ENCODE assay signal across 22 cellular contexts in the genomic region with DNA sequence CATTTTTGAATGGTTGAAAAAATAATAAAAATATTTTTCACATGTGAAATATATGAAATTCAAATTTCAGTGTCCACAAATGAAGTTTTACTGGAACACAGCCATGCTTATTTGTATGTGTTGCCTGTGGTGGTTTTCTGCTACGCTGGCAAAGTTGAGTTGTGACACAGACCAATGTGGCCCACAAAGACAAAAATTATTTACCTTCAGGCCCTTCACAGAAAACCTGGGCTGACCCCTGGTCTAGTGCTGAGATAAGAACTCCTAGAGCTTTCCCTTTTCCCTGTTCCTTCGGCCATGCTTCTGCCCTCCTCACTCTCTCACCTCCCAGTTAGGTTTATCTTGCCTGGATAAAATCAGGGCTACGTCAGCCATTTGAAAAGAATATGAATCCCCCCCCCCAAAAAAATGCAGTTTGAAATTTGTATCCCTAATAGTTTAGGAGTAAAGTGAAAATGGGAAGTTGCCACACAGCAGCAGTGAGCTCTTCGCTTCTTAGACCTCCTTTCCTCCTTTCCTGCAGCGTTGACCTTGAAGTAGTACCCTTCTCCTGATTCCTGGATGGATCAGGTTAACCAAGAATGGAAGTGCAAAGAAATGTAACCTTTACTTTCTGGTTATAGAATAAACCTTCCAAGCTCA.
DNase-seq lines count a peak whose midpoint lies in the region; ATAC-seq and TF ChIP-seq lines count a peak whose summit lies in the region.
"Had no signal": no experiment of that assay in that cellular context is flagged by ENCODE, and none has a peak within 500 bp of the region (broad histone marks: within the 10 kb centered on the region; RNA-seq: fewer than 3 reads in every experiment).

No MANE protein-coding gene starts in this region.

- TF ChIP-seq CTCF in CD8-positive, alpha-beta T cell (IDR thresholded peaks at IDR 0.05): no peak
- no peak for TF ChIP-seq CTCF in neutrophil (IDR thresholded peaks at IDR 0.05)

- peaks cover 26% of the 10 kb centered on the region for H3K4me1 ChIP-seq in CD8-positive, alpha-beta T cell (ENCODE audit: insufficient read depth, low read length)
- peaks cover 29 to 32% of the 10 kb centered on the region in 2 experiments for H3K4me1 ChIP-seq in neutrophil (ENCODE audit: control insufficient read depth in 1 of 2, insufficient read depth in 1 of 2, low read depth in 1 of 2, low read length in 1 of 2)
- H3K4me1 ChIP-seq: right lobe of liver had no signal

- ATAC-seq in CD8-positive, alpha-beta T cell: no peak
- ATAC-seq in activated T-helper 17 cell treated with anti-CD3 and anti-CD28 coated beads, Interleukin-2, amount 50 U/mL, for 72 hours (replicated peaks): no peak
- ATAC-seq in HG03378 (IDR thresholded peaks at IDR 0.05; ENCODE audit: unreplicated experiment) (no peak), GM21515 (IDR thresholded peaks at IDR 0.05; ENCODE audit: unreplicated experiment) (no peak)
- ATAC-seq: gastrocnemius medialis, left colon, right lobe of liver had no signal

- H3K27me3 Mint-ChIP-seq in CD8-positive, alpha-beta T cell (ENCODE audit: low read depth): no peaks in the 10 kb centered on the region
- no peaks in the 10 kb centered on the region for H3K27me3 Mint-ChIP-seq in activated T-helper 17 cell treated with anti-CD3 and anti-CD28 coated beads, Interleukin-2, amount 50 U/mL, for 72 hours
- H3K27me3 Mint-ChIP-seq: activated naive CD4-positive, alpha-beta T cell treated with anti-CD3 and anti-CD28 coated beads, Interleukin-2, amount 50 U/mL, for 24 hours; B cell had no signal

- no peak overlapping the region for H3K4me3 ChIP-seq in CD8-positive, alpha-beta T cell (ENCODE audit: low read depth, low read length)
- H3K4me3 ChIP-seq in neutrophil (ENCODE audit: low read depth in 1 of 2, low read length in 1 of 2): no peak overlapping the region
- H3K4me3 ChIP-seq: gastrocnemius medialis, PC-9, right lobe of liver, SK-N-MC, suprapubic skin had no signal

- no peak for DNase-seq in CD8-positive, alpha-beta T cell
- DNase-seq in Kasumi-1 (lab: John Stamatoyannopoulos, UW) (peak; percentile 17 to 31), DMS 273 (lab: John Stamatoyannopoulos, UW; ENCODE audit: unreplicated experiment) (no peak)
- DNase-seq: cortex of kidney, DMS153, erythroblast, gastrocnemius medialis, IMR-90, left colon, NCI-H1092 treated with DMSO at 0.1 percent for 48 hours, NCI-H2081 treated with DMSO at 0.1 percent for 48 hours, NCI-H526, PC-9, right lobe of liver had no signal

- H3K4me1 Mint-ChIP-seq in CD8-positive, alpha-beta T cell (ENCODE audit: low read depth): peaks cover 75% of the 10 kb centered on the region
- peaks cover 37% of the 10 kb centered on the region for H3K4me1 Mint-ChIP-seq in activated T-helper 17 cell treated with anti-CD3 and anti-CD28 coated beads, Interleukin-2, amount 50 U/mL, for 72 hours

- no peaks in the 10 kb centered on the region for H3K9me3 ChIP-seq in CD8-positive, alpha-beta T cell (ENCODE audit: low read length)
- no peaks in the 10 kb centered on the region for H3K9me3 ChIP-seq in neutrophil
- H3K9me3 ChIP-seq: gastrocnemius medialis, right lobe of liver, suprapubic skin had no signal

- CTCF ChIA-PET in CD8-positive, alpha-beta T cell (lab: Charles Lee): interaction anchor here (1.3 to 7.9 kb wide), 2 partner anchors 10 to 18 kb away, joined by 3 to 100 read pairs; no protein-coding TSS in a partner anchor

- no peaks in the 10 kb centered on the region for H3K9me3 Mint-ChIP-seq in CD8-positive, alpha-beta T cell
- no peaks in the 10 kb centered on the region for H3K9me3 Mint-ChIP-seq in activated T-helper 17 cell treated with anti-CD3 and anti-CD28 coated beads, Interleukin-2, amount 50 U/mL, for 72 hours
- H3K9me3 Mint-ChIP-seq: activated naive CD4-positive, alpha-beta T cell treated with anti-CD3 and anti-CD28 coated beads, Interleukin-2, amount 50 U/mL, for 24 hours had no signal

- intact Hi-C loops in CD8-positive, alpha-beta T cell (cut with DNase I, micrococcal nuclease): loop anchor here in 1 of 2 experiments (10.0 kb wide), 2 partner anchors 159 to 409 kb away; a partner anchor contains a TSS

- peak overlapping the region; percentile 35 for H3K4me3 Mint-ChIP-seq in CD8-positive, alpha-beta T cell
- H3K4me3 Mint-ChIP-seq in activated T-helper 17 cell treated with anti-CD3 and anti-CD28 coated beads, Interleukin-2, amount 50 U/mL, for 72 hours: peak overlapping the region; percentile 84
- H3K4me3 Mint-ChIP-seq: activated naive CD4-positive, alpha-beta T cell treated with anti-CD3 and anti-CD28 coated beads, Interleukin-2, amount 50 U/mL, for 24 hours; B cell had no signal

- peak overlapping the region; percentile 17 for H3K27ac Mint-ChIP-seq in CD8-positive, alpha-beta T cell
- peak overlapping the region; percentile 83 for H3K27ac Mint-ChIP-seq in activated T-helper 17 cell treated with anti-CD3 and anti-CD28 coated beads, Interleukin-2, amount 50 U/mL, for 72 hours
- H3K27ac Mint-ChIP-seq: activated naive CD4-positive, alpha-beta T cell treated with anti-CD3 and anti-CD28 coated beads, Interleukin-2, amount 50 U/mL, for 24 hours; B cell had no signal

- no peak overlapping the region for H3K27ac ChIP-seq in CD8-positive, alpha-beta T cell (ENCODE audit: low read depth, low read length)
- H3K27ac ChIP-seq in neutrophil: peak overlapping the region; percentile 58
- H3K27ac ChIP-seq: gastrocnemius medialis, PC-9, right lobe of liver, SK-N-MC, suprapubic skin had no signal

- H3K27me3 ChIP-seq in CD8-positive, alpha-beta T cell (ENCODE audit: insufficient read depth, low read length): no peaks in the 10 kb centered on the region
- no peaks in the 10 kb centered on the region for H3K27me3 ChIP-seq in neutrophil
- H3K27me3 ChIP-seq: gastrocnemius medialis, right lobe of liver, suprapubic skin had no signal

- H3K36me3 Mint-ChIP-seq in CD8-positive, alpha-beta T cell: peaks cover 7% of the 10 kb centered on the region
- peaks cover 79% of the 10 kb centered on the region for H3K36me3 Mint-ChIP-seq in activated T-helper 17 cell treated with anti-CD3 and anti-CD28 coated beads, Interleukin-2, amount 50 U/mL, for 72 hours (ENCODE audit: low read depth)

- H3K36me3 ChIP-seq in CD8-positive, alpha-beta T cell (ENCODE audit: insufficient read depth, low read length): no peaks in the 10 kb centered on the region
- no peaks in the 10 kb centered on the region for H3K36me3 ChIP-seq in neutrophil
- H3K36me3 ChIP-seq: gastrocnemius medialis, right lobe of liver, suprapubic skin had no signal

- POLR2A ChIA-PET in CD8-positive, alpha-beta T cell (lab: Charles Lee): no interaction called here

Comparison
In these comparisons a context has a peak if more than half of its experiments do, and no peak if none do; other contexts are left out.
1. DNase-seq: peak in Kasumi-1 (2 of 2); none in CD8-positive, alpha-beta T cell (0 of 7) and DMS 273 (single experiment).